In the genomic region with DNA sequence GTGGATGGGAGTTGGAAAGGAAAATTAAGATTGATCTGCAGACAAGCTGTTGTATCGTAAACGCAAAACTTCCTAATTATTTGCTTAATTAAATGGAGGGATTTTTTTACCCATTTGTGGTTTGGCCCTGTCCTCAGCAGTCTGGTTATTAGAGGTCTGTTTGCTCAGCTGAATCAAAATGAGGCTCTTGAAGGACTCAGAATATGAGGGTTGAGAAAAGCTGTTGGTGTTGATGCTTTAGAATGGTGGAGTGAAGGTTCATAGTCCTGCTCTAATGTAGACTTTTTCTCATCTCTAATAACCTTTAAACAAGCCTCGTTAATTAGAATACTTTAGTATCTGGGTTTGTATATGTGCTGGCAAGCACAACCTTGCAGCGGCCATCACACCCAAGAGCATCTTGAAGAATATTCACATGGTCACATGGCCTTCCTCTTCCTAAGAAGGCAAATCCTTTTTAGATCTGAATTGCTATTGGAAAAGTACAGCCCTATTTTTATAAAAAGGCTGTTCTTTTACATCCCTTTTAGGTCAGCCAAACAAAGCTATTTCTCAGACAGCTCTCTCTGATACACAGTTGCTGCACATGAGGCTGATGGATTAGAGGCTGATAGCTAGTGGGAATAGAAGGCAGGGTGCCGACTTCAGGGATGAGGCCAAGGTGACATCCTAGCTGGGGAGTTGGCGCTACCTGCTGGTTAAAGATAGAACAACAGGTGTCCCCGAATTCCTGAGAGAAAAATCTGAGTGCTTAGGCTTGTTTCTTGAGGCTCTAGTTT, we compare ENCODE assay signal across 8 cellular contexts. TPM values are rescaled to one million over a fixed set of nuclear protein-coding genes. Genes with fewer than 3 reads are reported as not detected.
DNase-seq lines count a peak whose midpoint lies in the region; ATAC-seq and TF ChIP-seq lines count a peak whose summit lies in the region.

No MANE protein-coding gene starts in this region.

- peaks cover 18% of the 10 kb centered on the region for H3F3A ChIP-seq in neural progenitor cell (ENCODE audit: low read depth)

- H3K27me3 Mint-ChIP-seq in Calu3 (ENCODE audit: unreplicated experiment) (no peaks in the 10 kb centered on the region), neural progenitor cell (ENCODE audit: insufficient read depth, low read depth) (no peaks in the 10 kb centered on the region)
- H3K27me3 Mint-ChIP-seq in activated T-helper 17 cell treated with anti-CD3 and anti-CD28 coated beads, Interleukin-2, amount 50 U/mL, for 72 hours, result no peaks in the 10 kb centered on the region

- no peak overlapping the region for H3K9ac ChIP-seq in neural progenitor cell

- CTCF ChIA-PET in Calu3 (lab: Charles Lee), result interaction anchor here (0.7 to 4.8 kb wide), 11 partner anchors 20 to 166 kb away, joined by 3 to 51 read pairs (median 4); no protein-coding TSS in a partner anchor
- CTCF ChIA-PET in RWPE1 (lab: Yijun Ruan, JAX), result interaction anchor here (0.5 to 3.1 kb wide), 23 partner anchors 8 to 480 kb away, joined by 3 to 44 read pairs (median 4); partner anchors contain the start of genes MACF1 and PPIE

- no peak overlapping the region for H3K27ac ChIP-seq in RWPE1
- H3K27ac ChIP-seq in neural progenitor cell, result peak overlapping the region; percentile 48
- no peak overlapping the region for H3K27ac ChIP-seq in suprapubic skin

- TF ChIP-seq CTCF in Calu3 (IDR thresholded peaks at IDR 0.05; ENCODE audit: unreplicated experiment) (peak; percentile 81), RWPE1 (conservative IDR thresholded peaks at IDR 0.05; ENCODE audit: low read depth) (peak; percentile 89), fibroblast of pulmonary artery (IDR thresholded peaks at IDR 0.05; ENCODE audit: low read length, missing control alignments) (peak; percentile 75), neural progenitor cell (IDR thresholded peaks at IDR 0.05) (peak; percentile 88), suprapubic skin (IDR thresholded peaks at IDR 0.05) (peak; percentile 71 to 77)

- peaks cover 57% of the 10 kb centered on the region for H3K79me2 ChIP-seq in neural progenitor cell (ENCODE audit: low read depth)

- H3K9me3 ChIP-seq in neural progenitor cell (ENCODE audit: low read depth), result no peaks in the 10 kb centered on the region
- no peaks in the 10 kb centered on the region for H3K9me3 ChIP-seq in suprapubic skin

- H3K4me1 Mint-ChIP-seq in Calu3 (ENCODE audit: low read depth, unreplicated experiment) (no peaks in the 10 kb centered on the region), neural progenitor cell (peaks cover 3% of the 10 kb centered on the region)
- peaks cover 21% of the 10 kb centered on the region for H3K4me1 Mint-ChIP-seq in activated T-helper 17 cell treated with anti-CD3 and anti-CD28 coated beads, Interleukin-2, amount 50 U/mL, for 72 hours

- H3K36me3 ChIP-seq in neural progenitor cell (no peaks in the 10 kb centered on the region), suprapubic skin (peaks cover 43% of the 10 kb centered on the region)

- peaks cover 12% of the 10 kb centered on the region for H4K20me1 ChIP-seq in neural progenitor cell (ENCODE audit: low read depth)

- H3K36me3 Mint-ChIP-seq in Calu3 (ENCODE audit: insufficient read depth, unreplicated experiment), result no peaks in the 10 kb centered on the region
- H3K36me3 Mint-ChIP-seq in activated T-helper 17 cell treated with anti-CD3 and anti-CD28 coated beads, Interleukin-2, amount 50 U/mL, for 72 hours (ENCODE audit: low read depth), result peaks cover 9% of the 10 kb centered on the region
- H3K36me3 Mint-ChIP-seq in neural progenitor cell, result peaks cover 7% of the 10 kb centered on the region

- BruUV-seq in Calu3 (replicated peaks; lab: Mats Ljungman, UMichigan), result no TSS peak

- H3K9me3 Mint-ChIP-seq in Calu3 (ENCODE audit: low read depth, unreplicated experiment) (no peaks in the 10 kb centered on the region), neural progenitor cell (no peaks in the 10 kb centered on the region)
- H3K9me3 Mint-ChIP-seq in activated T-helper 17 cell treated with anti-CD3 and anti-CD28 coated beads, Interleukin-2, amount 50 U/mL, for 72 hours, result no peaks in the 10 kb centered on the region

- no peak for TF ChIP-seq POLR2A in suprapubic skin (IDR thresholded peaks at IDR 0.05)

- DNase-seq in Calu3 (peak; percentile 76), KBM-7 (peak; percentile 81), RWPE1 (ENCODE audit: low spot score) (peak; percentile 86), fibroblast of pulmonary artery (ENCODE audit: low read depth) (peak; percentile 75), neural progenitor cell (ENCODE audit: low spot score) (peak; percentile 77), suprapubic skin (ENCODE audit: low spot score in 2 of 2) (peak; percentile 78 to 84)

- no peak overlapping the region for H3K4me2 ChIP-seq in neural progenitor cell

- WGBS in suprapubic skin, result 50% methylated on average over 7 of the region's 7 CpGs

- no peaks in the 10 kb centered on the region for H3K27me3 ChIP-seq in neural progenitor cell
- no peaks in the 10 kb centered on the region for H3K27me3 ChIP-seq in suprapubic skin

- ATAC-seq in activated T-helper 17 cell treated with anti-CD3 and anti-CD28 coated beads, Interleukin-2, amount 50 U/mL, for 72 hours (replicated peaks), result peak; percentile 64
- ATAC-seq in HG03095 (IDR thresholded peaks at IDR 0.05; ENCODE audit: unreplicated experiment), result no peak

- H3K4me3 ChIP-seq in fibroblast of pulmonary artery (replicated peaks; ENCODE audit: low read depth, low read length), result no peak overlapping the region
- no peak overlapping the region for H3K4me3 ChIP-seq in neural progenitor cell
- no peak overlapping the region for H3K4me3 ChIP-seq in suprapubic skin

- in situ Hi-C loops in KBM-7 (cut with MboI; ENCODE audit: low pct_unique_long_range_greater_than_20kb, low sequenced_read_pairs), result no loop called here

- TF ChIP-seq EP300 in suprapubic skin (IDR thresholded peaks at IDR 0.05), result no peak

- POLR2A ChIA-PET in RWPE1 (lab: Yijun Ruan, JAX; ENCODE audit: low non-redundant PET), result interaction anchor here (0.7 kb wide), 1 partner anchor 184 kb away, joined by 3 read pairs; no protein-coding TSS in a partner anchor

- no peak overlapping the region for H3K27ac Mint-ChIP-seq in Calu3 (ENCODE audit: unreplicated experiment)
- peak overlapping the region; percentile 54 for H3K27ac Mint-ChIP-seq in activated T-helper 17 cell treated with anti-CD3 and anti-CD28 coated beads, Interleukin-2, amount 50 U/mL, for 72 hours
- no peak overlapping the region for H3K27ac Mint-ChIP-seq in neural progenitor cell

- no peak overlapping the region for H2AFZ ChIP-seq in neural progenitor cell (replicated peaks)

- H3K4me1 ChIP-seq in neural progenitor cell, result no peaks in the 10 kb centered on the region
- H3K4me1 ChIP-seq in suprapubic skin, result peaks cover 11% of the 10 kb centered on the region

- H3K4me3 Mint-ChIP-seq in Calu3 (ENCODE audit: low read depth, unreplicated experiment) (no peak overlapping the region), neural progenitor cell (no peak overlapping the region)
- H3K4me3 Mint-ChIP-seq in activated T-helper 17 cell treated with anti-CD3 and anti-CD28 coated beads, Interleukin-2, amount 50 U/mL, for 72 hours, result no peak overlapping the region

- intact Hi-C loops in Calu3 (cut with micrococcal nuclease; ENCODE audit: unreplicated experiment), result loop anchor here (1.0 to 2.0 kb wide), 4 partner anchors 66 to 160 kb away; no protein-coding TSS in a partner anchor

RNA-seq across cellular contexts. Expression of gene MACF1, which starts 53.8 kb away (rescaled TPM):
- 701 and 705 TPM in 2 replicates for total RNA-seq in Calu3 (2022)
- 100 to 1,000 TPM; 434 to 605 TPM for total RNA-seq in activated T-helper 17 cell treated with anti-CD3 and anti-CD28 coated beads, Interleukin-2, amount 50 U/mL, for 72 hours
- total RNA-seq in neural progenitor cell (ENCODE audit: low replicate concordance), result 203 and 222 TPM in 2 replicates
- 100 to 1,000 TPM; 421 to 942 (median 545) TPM for total RNA-seq in suprapubic skin
